9 cellular contexts compared by ENCODE assay signal in genomic region chr12:75488553-75488952, GRCh38. TPM values are rescaled to one million over a fixed set of nuclear protein-coding genes. Genes with fewer than 3 reads are reported as not detected.
DNase-seq lines count a peak whose midpoint lies in the region; ATAC-seq, FAIRE-seq and TF ChIP-seq lines count a peak whose summit lies in the region.
"Had no signal": no experiment of that assay in that cellular context is flagged by ENCODE, and none has a peak within 500 bp of the region (broad histone marks: within the 10 kb centered on the region; RNA-seq: fewer than 3 reads in every experiment).

No MANE protein-coding gene starts in this region.

- no peaks in the 10 kb centered on the region for H3K27me3 ChIP-seq in OCI-LY3 (ENCODE audit: low read depth, low read length)
- no peaks in the 10 kb centered on the region for H3K27me3 ChIP-seq in spleen (replicated peaks in 1 of 7)

- intact Hi-C loops in spleen (cut with DNase I; ENCODE audit: low total_unique reads): no loop called here

- no peak for FAIRE-seq in D721Med (lab: Jason Lieb, UNC)

- H3K4me1 ChIP-seq in OCI-LY3 (ENCODE audit: low read length) (no peaks in the 10 kb centered on the region), spleen (peaks cover 5 to 78% (median 38%) of the 10 kb centered on the region in 6 donors)

- no peaks in the 10 kb centered on the region for H4K20me1 ChIP-seq in OCI-LY3 (ENCODE audit: insufficient read depth, low read length)

- TF ChIP-seq POLR2A in spleen (IDR thresholded peaks at IDR 0.05): no peak

- H3K79me2 ChIP-seq in OCI-LY3 (ENCODE audit: low read length): no peaks in the 10 kb centered on the region

- no peak overlapping the region for H3K9ac ChIP-seq in OCI-LY3 (ENCODE audit: low read length)

- TF ChIP-seq CTCF in D721Med (IDR thresholded peaks at IDR 0.05; ENCODE audit: insufficient read depth, missing control alignments) (peak; percentile 14), OCI-LY3 (IDR thresholded peaks at IDR 0.05; ENCODE audit: low read depth, low read length) (peak; percentile 45), spleen (IDR thresholded peaks at IDR 0.05 in 8 of 11, conservative IDR thresholded peaks at IDR 0.05 in 3 of 11) (peak in 9 of 11 experiments; percentile 21 to 52 (median 44))

- H3K4me3 ChIP-seq in OCI-LY3 (ENCODE audit: low read length) (no peak overlapping the region), spleen (no peak overlapping the region)
- H3K4me3 ChIP-seq: lung had no signal

- DNase-seq in D721Med (ENCODE audit: insufficient read length, low spot score) (no peak), fibroblast of gingiva (ENCODE audit: low read depth) (peak; percentile 48), spleen (no peak), SKM-1 treated with dmso at 0.1 percent for 144 hours (lab: John Stamatoyannopoulos, UW; ENCODE audit: unreplicated experiment) (no peak), NCI-H446 (lab: John Stamatoyannopoulos, UW) (no peak)

- no peak overlapping the region for H3K4me2 ChIP-seq in OCI-LY3 (ENCODE audit: low read length)

- H2AFZ ChIP-seq in OCI-LY3 (ENCODE audit: low read depth, low read length): no peak overlapping the region

- ATAC-seq in GM21619 (IDR thresholded peaks at IDR 0.05; ENCODE audit: unreplicated experiment) (peak; percentile 52), GM21717 (IDR thresholded peaks at IDR 0.05; ENCODE audit: unreplicated experiment) (no peak)

- H3K9me3 ChIP-seq in OCI-LY3 (ENCODE audit: insufficient read depth, low read length) (no peaks in the 10 kb centered on the region), spleen (no peaks in the 10 kb centered on the region)

- no peak overlapping the region for H3K27ac ChIP-seq in OCI-LY3 (ENCODE audit: low read length)
- H3K27ac ChIP-seq in spleen: no peak overlapping the region

- peaks cover 7% of the 10 kb centered on the region for H3K36me3 ChIP-seq in OCI-LY3 (replicated peaks; ENCODE audit: low read depth, low read length)
- peaks cover 0 to 91% (median 6%) of the 10 kb centered on the region in 6 donors for H3K36me3 ChIP-seq in spleen

RNA-seq across cellular contexts. Expression of gene GLIPR1, which starts 8.0 kb away (rescaled TPM):
- 10 to 100 TPM; 40.9 to 72.6 (median 66.4) TPM for total RNA-seq in spleen
- polyA plus RNA-seq in spleen: 10 to 100 TPM; 11.7 to 18.6 (median 12.4) TPM

RNA-seq across cellular contexts. Expression of gene KRR1, which starts 22.9 kb away (rescaled TPM):
- 10 to 100 TPM; 26.4 to 51.2 (median 46.0) TPM for total RNA-seq in spleen
- polyA plus RNA-seq in spleen: 10 to 100 TPM; 11.2 to 16.5 (median 15.0) TPM
